Comparison of ENCODE assay signal across 12 cellular contexts in the genomic region with DNA sequence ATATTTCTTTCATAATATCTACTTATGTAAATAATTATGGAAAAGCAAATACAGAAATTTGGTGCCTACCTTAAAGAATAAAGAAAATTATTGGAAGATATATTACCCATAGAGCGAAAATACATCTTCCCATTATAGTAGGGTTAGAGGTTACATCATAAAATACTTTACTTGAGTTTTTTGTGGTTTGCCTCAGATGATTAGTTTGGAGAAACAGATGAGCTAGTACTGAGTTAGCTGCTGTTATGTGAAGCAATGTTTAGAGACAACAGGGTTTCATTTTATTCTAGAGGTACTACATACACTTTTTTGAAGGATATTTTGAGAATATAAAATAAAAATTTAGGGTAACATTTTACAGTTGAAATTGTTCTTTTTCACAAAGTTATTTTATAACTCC. TPM values are rescaled to one million over a fixed set of nuclear protein-coding genes. Genes with fewer than 3 reads are reported as not detected.
DNase-seq lines count a peak whose midpoint lies in the region; ATAC-seq and TF ChIP-seq lines count a peak whose summit lies in the region.
"Had no signal": no experiment of that assay in that cellular context is flagged by ENCODE, and none has a peak within 500 bp of the region (broad histone marks: within the 10 kb centered on the region; RNA-seq: fewer than 3 reads in every experiment).

No MANE protein-coding gene starts in this region.

- no peak overlapping the region for H3K9ac ChIP-seq in HCT116 (ENCODE audit: low read length)

- no peaks in the 10 kb centered on the region for H3K9me2 ChIP-seq in HCT116 (ENCODE audit: insufficient read depth)

- TF ChIP-seq RAD21 in HCT116 (IDR thresholded peaks at IDR 0.05; ENCODE audit: low read depth): no peak

- peaks cover 12% of the 10 kb centered on the region for H3K36me3 Mint-ChIP-seq in CD8-positive, alpha-beta T cell

- peaks cover 32% of the 10 kb centered on the region for H3K4me1 Mint-ChIP-seq in CD8-positive, alpha-beta T cell (ENCODE audit: low read depth)

- H3K27ac Mint-ChIP-seq in CD8-positive, alpha-beta T cell: no peak overlapping the region
- H3K27ac Mint-ChIP-seq: dendritic cell treated with granulocyte-macrophage colony-stimulating factor and Interleukin-4, amounts not matched to agents 40 ng/mL and 50 ng/mL, for 4 days had no signal

- POLR2A ChIA-PET in HCT116 (lab: Charles Lee): no interaction called here
- POLR2A ChIA-PET in CD8-positive, alpha-beta T cell (lab: Charles Lee): no interaction called here

- H3K27ac ChIP-seq in HCT116 (ENCODE audit: low read depth, low read length): peak overlapping the region; percentile 91; the same call in 1 of the 2 replicates
- H3K27ac ChIP-seq in WERI-Rb-1: 0 out of 2 replicates have a peak overlapping the region, but pooled peaks have one; percentile 33
- peak overlapping the region; percentile 9 for H3K27ac ChIP-seq in lower lobe of right lung
- no peak overlapping the region for H3K27ac ChIP-seq in CD8-positive, alpha-beta T cell (ENCODE audit: low read depth, low read length)

- H3K4me1 ChIP-seq in HCT116 (ENCODE audit: control insufficient read depth in 1 of 2, insufficient read depth in 2 of 2, low read length in 2 of 2) (peaks cover 17 to 74% of the 10 kb centered on the region in 2 experiments; a peak in 3 of 4 replicates), lower lobe of right lung (peaks cover 28% of the 10 kb centered on the region)
- H3K4me1 ChIP-seq in CD8-positive, alpha-beta T cell (ENCODE audit: insufficient read depth, low read length): peaks cover 21% of the 10 kb centered on the region

- in situ Hi-C loops in GM13976 (cut with MboI; ENCODE audit: low sequenced_read_pairs, unreplicated experiment): no loop called here

- H3K4me2 ChIP-seq in HCT116 (ENCODE audit: low read length): peak overlapping the region; percentile 88

- DNase-seq in AML-193 (lab: John Stamatoyannopoulos, UW) (peak; percentile 73), HCT116 (ENCODE audit: low read depth, low spot score) (no peak), WERI-Rb-1 (no peak), lower lobe of right lung (no peak), NCI-H774 (lab: John Stamatoyannopoulos, UW) (no peak), NCI-H1048 (lab: John Stamatoyannopoulos, UW) (no peak), GM13976 (ENCODE audit: low spot score) (no peak)
- DNase-seq in CD8-positive, alpha-beta T cell: no peak
- DNase-seq: activated gamma-delta T cell treated with Interleukin-2 at 50 U/mL for 16 hours, NCI-H187 treated with DMSO at 0.1 percent for 48 hours had no signal

- H3K27me3 ChIP-seq in HCT116 (ENCODE audit: insufficient read depth, low read length) (no peaks in the 10 kb centered on the region), WERI-Rb-1 (ENCODE audit: insufficient read depth, low read depth, severe bottlenecking) (no peaks in the 10 kb centered on the region), lower lobe of right lung (ENCODE audit: low read depth) (no peaks in the 10 kb centered on the region)
- peaks cover 4% of the 10 kb centered on the region for H3K27me3 ChIP-seq in CD8-positive, alpha-beta T cell (ENCODE audit: insufficient read depth, low read length)

- H3K36me3 ChIP-seq in HCT116 (ENCODE audit: control insufficient read depth in 1 of 2, insufficient read depth in 2 of 2, low read length in 2 of 2): no peaks in the 10 kb centered on the region
- H3K36me3 ChIP-seq in WERI-Rb-1: no peaks in the 10 kb centered on the region
- no peaks in the 10 kb centered on the region for H3K36me3 ChIP-seq in lower lobe of right lung
- H3K36me3 ChIP-seq in CD8-positive, alpha-beta T cell (ENCODE audit: insufficient read depth, low read length): no peaks in the 10 kb centered on the region

- RAD21 ChIA-PET in HCT116 (lab: Charles Lee; ENCODE audit: low non-redundant PET in 1 of 2, low total read pairs in 2 of 2, uncharacterized antibody in 2 of 2, unreplicated experiment in 2 of 2): interaction anchor here in 1 of 2 experiments (1.6 kb wide), 1 partner anchor 252 kb away, joined by 3 read pairs; no protein-coding TSS in a partner anchor

- H3K27me3 Mint-ChIP-seq in CD8-positive, alpha-beta T cell (ENCODE audit: low read depth): peaks cover 10% of the 10 kb centered on the region
- H3K27me3 Mint-ChIP-seq: dendritic cell treated with granulocyte-macrophage colony-stimulating factor and Interleukin-4, amounts not matched to agents 40 ng/mL and 50 ng/mL, for 4 days had no signal

- TF ChIP-seq CTCF in HCT116 (IDR thresholded peaks at IDR 0.05 in 2 of 3, conservative IDR thresholded peaks at IDR 0.05 in 1 of 3; ENCODE audit: borderline replicate concordance in 1 of 3, insufficient read depth in 1 of 3, low read depth in 2 of 3, low read length in 2 of 3) (no peak), WERI-Rb-1 (IDR thresholded peaks at IDR 0.05; ENCODE audit: low read depth, low read length) (no peak), lower lobe of right lung (IDR thresholded peaks at IDR 0.05) (no peak), GM13976 (IDR thresholded peaks at IDR 0.05; ENCODE audit: borderline replicate concordance, control extremely low read depth, extremely low read depth, insufficient read depth, missing control alignments) (no peak)
- no peak for TF ChIP-seq CTCF in CD8-positive, alpha-beta T cell (IDR thresholded peaks at IDR 0.05)

- no TSS peak for BruUV-seq in HCT116 (replicated peaks; lab: Mats Ljungman, UMichigan)

- H2AFZ ChIP-seq in HCT116 (ENCODE audit: low read depth, low read length, poor library complexity, severe bottlenecking): peak overlapping the region; percentile 24

- H3K9me3 Mint-ChIP-seq in CD8-positive, alpha-beta T cell: no peaks in the 10 kb centered on the region
- H3K9me3 Mint-ChIP-seq: dendritic cell treated with granulocyte-macrophage colony-stimulating factor and Interleukin-4, amounts not matched to agents 40 ng/mL and 50 ng/mL, for 4 days had no signal

- no peak for TF ChIP-seq POLR2A in HCT116 (IDR thresholded peaks at IDR 0.05; ENCODE audit: borderline replicate concordance, extremely low read depth, insufficient read depth, insufficient read length)

- peaks cover 11% of the 10 kb centered on the region for H3K79me2 ChIP-seq in HCT116 (ENCODE audit: insufficient read depth, low read length)

- H3K9me3 ChIP-seq in HCT116 (ENCODE audit: control insufficient read depth in 1 of 2, insufficient read depth in 1 of 2, low read depth in 1 of 2, low read length in 2 of 2): no peaks in the 10 kb centered on the region
- H3K9me3 ChIP-seq in WERI-Rb-1 (ENCODE audit: severe bottlenecking): no peaks in the 10 kb centered on the region
- H3K9me3 ChIP-seq in lower lobe of right lung: no peaks in the 10 kb centered on the region
- H3K9me3 ChIP-seq in CD8-positive, alpha-beta T cell (ENCODE audit: low read length): no peaks in the 10 kb centered on the region

- no peaks in the 10 kb centered on the region for H4K20me1 ChIP-seq in HCT116 (ENCODE audit: insufficient read depth)

- no peak overlapping the region for H3K4me3 Mint-ChIP-seq in CD8-positive, alpha-beta T cell
- H3K4me3 Mint-ChIP-seq: dendritic cell treated with granulocyte-macrophage colony-stimulating factor and Interleukin-4, amounts not matched to agents 40 ng/mL and 50 ng/mL, for 4 days had no signal

- CTCF ChIA-PET in HCT116 (lab: Charles Lee): no interaction called here
- CTCF ChIA-PET in CD8-positive, alpha-beta T cell (lab: Charles Lee): no interaction called here

- H3K4me3 ChIP-seq in HCT116 (replicated peaks in 1 of 2; ENCODE audit: low read depth in 1 of 2, low read length in 2 of 2) (no peak overlapping the region), WERI-Rb-1 (ENCODE audit: low read depth, low read length) (no peak overlapping the region), lower lobe of right lung (no peak overlapping the region)
- no peak overlapping the region for H3K4me3 ChIP-seq in CD8-positive, alpha-beta T cell (ENCODE audit: low read depth, low read length)

- ATAC-seq in HCT116 (no peak), lower lobe of right lung (no peak)
- ATAC-seq in CD8-positive, alpha-beta T cell: no peak
- ATAC-seq: sciatic nerve had no signal

- intact Hi-C loops in HCT116 (cut with micrococcal nuclease): loop anchor here (5.0 kb wide), 1 partner anchor 359 kb away; no protein-coding TSS in a partner anchor
- intact Hi-C loops in lower lobe of right lung (cut with DNase I): no loop called here
- intact Hi-C loops in CD8-positive, alpha-beta T cell (cut with DNase I, micrococcal nuclease): loop anchor here (5.0 to 10.0 kb wide), 6 partner anchors 471 to 1906 kb away; a partner anchor contains a TSS

TF ChIP-seq in HCT116, 20 proteins besides CTCF, POLR2A, EP300 and RAD21:
- TF ChIP-seq SP1 (IDR thresholded peaks at IDR 0.05; ENCODE audit: low read depth) (no peak), SRF (IDR thresholded peaks at IDR 0.05; ENCODE audit: low read depth) (no peak), EZH2phosphoT487 (IDR thresholded peaks at IDR 0.05; ENCODE audit: borderline replicate concordance) (no peak), ZFX (IDR thresholded peaks at IDR 0.05) (no peak), ZNF274 (IDR thresholded peaks at IDR 0.05; ENCODE audit: low read depth, low read length) (no peak)
TF ChIP-seq in HCT116: peak in this region for 0.

RNA-seq across cellular contexts. Expression of a gene that starts 2.9 kb away (rescaled TPM):
- total RNA-seq in HCT116 (2021; ENCODE audit: unreplicated experiment) (45.2 TPM), lower lobe of right lung (48.8 TPM)
- 17.3 and 25.3 TPM in 2 replicates for polyA plus RNA-seq in HCT116 (2012)
- 10 to 100 TPM; 36.7 to 41.0 TPM for total RNA-seq in CD8-positive, alpha-beta T cell

RNA-seq across cellular contexts. Expression of a gene that starts 5.7 kb away (rescaled TPM):
- 0.34 TPM for total RNA-seq in HCT116 (2021; ENCODE audit: unreplicated experiment)
- polyA plus RNA-seq in HCT116 (2012): 0.12 and 0.20 TPM in 2 replicates
- 0.95 TPM for total RNA-seq in lower lobe of right lung
- not detected for total RNA-seq in CD8-positive, alpha-beta T cell

Comparison
In these comparisons a context has a peak if more than half of its experiments do, and no peak if none do; other contexts are left out.
1. DNase-seq: peak in AML-193 (2 of 2); none in HCT116 (single experiment), WERI-Rb-1 (single experiment), lower lobe of right lung (single experiment), NCI-H774 (single experiment), NCI-H1048 (single experiment), GM13976 (single experiment) and CD8-positive, alpha-beta T cell (0 of 7).